Comparison of ENCODE assay signal across 30 cellular contexts in genomic region chr5:94017579-94017978, GRCh38.
A peak's percentile ranks its signal among the peaks of the same experiment; 100 is the strongest.
DNase-seq lines count a peak whose midpoint lies in the region; ATAC-seq, FAIRE-seq and TF ChIP-seq lines count a peak whose summit lies in the region.
"Had no signal": no experiment of that assay in that cellular context is flagged by ENCODE, and none has a peak within 500 bp of the region (broad histone marks: within the 10 kb centered on the region; RNA-seq: fewer than 3 reads in every experiment).

No MANE protein-coding gene starts in this region.

- DNase-seq in Caki2 (ENCODE audit: low read depth), result peak; percentile 14
- peak; percentile 12 for DNase-seq in HFFc6
- peak; percentile 60 for DNase-seq in astrocyte of the hippocampus (ENCODE audit: low read depth, low spot score)
- peak in 1 of 2 donors; percentile 23 for DNase-seq in foreskin keratinocyte
- no peak for DNase-seq in WTC11 (ENCODE audit: low spot score)
- no peak for DNase-seq in nephron progenitor cell
- DNase-seq in frontal cortex (ENCODE audit: low spot score in 2 of 2), result no peak
- DNase-seq in NCI-H526 (lab: John Stamatoyannopoulos, UW), result no peak
- DNase-seq: activated CD4-positive, alpha-beta T cell treated with anti-CD3 and anti-CD28 coated beads, Interleukin-2, amount 10 ng/mL, durations not matched to agents 24 days and 14 days; activated naive CD4-positive, alpha-beta T cell treated with anti-CD3 and anti-CD28 coated beads for 36 hours; activated T-cell treated with anti-CD3 and anti-CD28 coated beads, Interleukin-2, amount 50 U/mL, for 48 hours; amygdala; C1 segment of cervical spinal cord; Caco-2; cerebellar nuclear complex; foreskin melanocyte; immature natural killer cell; left ventricle myocardium inferior; natural killer cell; NCI-H1694; NCI-H524 treated with DMSO at 0.1 percent for 48 hours; spleen; stimulated activated CD4-positive, alpha-beta T cell treated with anti-CD3 and anti-CD28 coated beads, Interleukin-4, amount 100 ng/mL, for 1 hour had no signal

- in situ Hi-C loops in Caki2 (cut with HindIII; ENCODE audit: low pct_unique_long_range_greater_than_20kb, low sequenced_read_pairs), result no loop called here

- peaks cover 14% of the 10 kb centered on the region for H3K4me1 Mint-ChIP-seq in HFFc6 (ENCODE audit: low read depth)
- no peaks in the 10 kb centered on the region for H3K4me1 Mint-ChIP-seq in WTC11
- H3K4me1 Mint-ChIP-seq in nephron progenitor cell, result peaks cover 4% of the 10 kb centered on the region
- H3K4me1 Mint-ChIP-seq: activated CD4-positive, alpha-beta T cell treated with anti-CD3 and anti-CD28 coated beads, Interleukin-2, amount 10 ng/mL, durations not matched to agents 24 days and 14 days; mesothelial cell of epicardium had no signal

- H3K9me3 Mint-ChIP-seq in HFFc6 (peaks cover 14% of the 10 kb centered on the region), WTC11 (peaks cover 49% of the 10 kb centered on the region), nephron progenitor cell (peaks cover 65% of the 10 kb centered on the region)

- FAIRE-seq in frontal cortex (lab: Jason Lieb, UNC), result no peak
- FAIRE-seq: endothelial cell of umbilical vein, HTR-8/SVneo had no signal

- H3K36me3 Mint-ChIP-seq in HFFc6 (ENCODE audit: low read depth) (peaks cover 39% of the 10 kb centered on the region; the same call in 1 of the 2 replicates), WTC11 (peaks cover 38% of the 10 kb centered on the region), nephron progenitor cell (ENCODE audit: low read depth) (peaks cover 86% of the 10 kb centered on the region)

- POLR2A ChIA-PET in WTC11 (lab: Charles Lee), result no interaction called here

- TF ChIP-seq CTCF in HFFc6 (IDR thresholded peaks at IDR 0.05), result no peak
- no peak for TF ChIP-seq CTCF in foreskin keratinocyte (conservative IDR thresholded peaks at IDR 0.05)
- TF ChIP-seq CTCF in WTC11 (IDR thresholded peaks at IDR 0.05), result no peak
- no peak for TF ChIP-seq CTCF in nephron progenitor cell (IDR thresholded peaks at IDR 0.05)

- CTCF ChIA-PET in WTC11 (lab: Charles Lee), result no interaction called here

- H3K27me3 ChIP-seq in foreskin keratinocyte, result no peaks in the 10 kb centered on the region
- H3K27me3 ChIP-seq: hepatocyte, spleen had no signal

- H3K4me3 Mint-ChIP-seq in HFFc6, result no peak overlapping the region
- H3K4me3 Mint-ChIP-seq in WTC11, result no peak overlapping the region
- H3K4me3 Mint-ChIP-seq in nephron progenitor cell, result no peak overlapping the region
- H3K4me3 Mint-ChIP-seq: activated CD4-positive, alpha-beta T cell treated with anti-CD3 and anti-CD28 coated beads, Interleukin-2, amount 10 ng/mL, durations not matched to agents 24 days and 14 days; activated naive CD4-positive, alpha-beta T cell treated with anti-CD3 and anti-CD28 coated beads for 36 hours; GM23338; immature natural killer cell; mesothelial cell of epicardium; natural killer cell; stimulated activated memory B cell treated with anti-CD40 and anti-IgM and Interleukin-4, amounts not matched to agents 10 μg/mL and 1 μg/mL and 100 μg/mL, for 72 hours had no signal

- no peak overlapping the region for H3K27ac ChIP-seq in foreskin keratinocyte
- H3K27ac ChIP-seq: hepatocyte, left ventricle myocardium inferior, SK-N-MC, spleen had no signal

- H3K27me3 Mint-ChIP-seq in HFFc6 (ENCODE audit: insufficient read depth), result peaks cover 2% of the 10 kb centered on the region; the same call in 1 of the 2 replicates
- H3K27me3 Mint-ChIP-seq in WTC11 (ENCODE audit: low read depth), result no peaks in the 10 kb centered on the region; the same call in 1 of the 2 replicates
- no peaks in the 10 kb centered on the region for H3K27me3 Mint-ChIP-seq in nephron progenitor cell (ENCODE audit: low read depth, poor library complexity)
- H3K27me3 Mint-ChIP-seq: activated CD4-positive, alpha-beta T cell treated with anti-CD3 and anti-CD28 coated beads, Interleukin-2, amount 10 ng/mL, durations not matched to agents 24 days and 14 days; stimulated activated memory B cell treated with anti-CD40 and anti-IgM and Interleukin-4, amounts not matched to agents 10 μg/mL and 1 μg/mL and 100 μg/mL, for 72 hours had no signal

- H3K27ac Mint-ChIP-seq in HFFc6 (no peak overlapping the region), WTC11 (no peak overlapping the region), nephron progenitor cell (no peak overlapping the region)
- H3K27ac Mint-ChIP-seq: activated CD4-positive, alpha-beta T cell treated with anti-CD3 and anti-CD28 coated beads, Interleukin-2, amount 10 ng/mL, durations not matched to agents 24 days and 14 days; activated naive CD4-positive, alpha-beta T cell treated with anti-CD3 and anti-CD28 coated beads for 36 hours; GM23338; immature natural killer cell; mesothelial cell of epicardium; natural killer cell; stimulated activated memory B cell treated with anti-CD40 and anti-IgM and Interleukin-4, amounts not matched to agents 10 μg/mL and 1 μg/mL and 100 μg/mL, for 72 hours had no signal

- ATAC-seq in foreskin keratinocyte (peak; percentile 36), WTC11 (no peak)
- ATAC-seq: GM23338; natural killer cell; stimulated activated memory B cell treated with anti-CD40 and anti-IgM and Interleukin-4, amounts not matched to agents 10 μg/mL and 1 μg/mL and 100 μg/mL, for 72 hours had no signal

- peaks cover 12% of the 10 kb centered on the region for H3K4me1 ChIP-seq in foreskin keratinocyte
- H3K4me1 ChIP-seq: Caco-2, left ventricle myocardium inferior, spleen had no signal

TF ChIP-seq in WTC11, 78 proteins besides CTCF, POLR2A, EP300 and RAD21 (continues in another document):
- TF ChIP-seq ARID4B (CRISPR knock-in tag; IDR thresholded peaks at IDR 0.05; ENCODE audit: borderline replicate concordance), result no peak
- TF ChIP-seq PRDM15 (CRISPR knock-in tag; IDR thresholded peaks at IDR 0.05), result no peak
- TF ChIP-seq EMX1 (CRISPR knock-in tag; IDR thresholded peaks at IDR 0.05), result no peak
- TF ChIP-seq E2F1 (CRISPR knock-in tag; IDR thresholded peaks at IDR 0.05), result no peak

Comparison
In these comparisons a context has a peak if more than half of its experiments do, and no peak if none do; other contexts are left out.
1. DNase-seq: peak in Caki2 (single experiment), HFFc6 (single experiment) and astrocyte of the hippocampus (single experiment); none in WTC11 (single experiment), nephron progenitor cell (single experiment), frontal cortex (0 of 2) and NCI-H526 (0 of 2).